In genomic region chr12:71684081-71684480, GRCh38 we compare ENCODE assay signal across 1 cellular context.
TF ChIP-seq lines count a peak whose summit lies in the region.

No MANE protein-coding gene starts in this region.

TF ChIP-seq in H1, 55 proteins besides CTCF, POLR2A, EP300 and RAD21:
- TF ChIP-seq YY1 (IDR thresholded peaks at IDR 0.05; ENCODE audit: low read depth, low read length), result no peak
TF ChIP-seq in H1: peak in this region for 0.
